In the genomic region with DNA sequence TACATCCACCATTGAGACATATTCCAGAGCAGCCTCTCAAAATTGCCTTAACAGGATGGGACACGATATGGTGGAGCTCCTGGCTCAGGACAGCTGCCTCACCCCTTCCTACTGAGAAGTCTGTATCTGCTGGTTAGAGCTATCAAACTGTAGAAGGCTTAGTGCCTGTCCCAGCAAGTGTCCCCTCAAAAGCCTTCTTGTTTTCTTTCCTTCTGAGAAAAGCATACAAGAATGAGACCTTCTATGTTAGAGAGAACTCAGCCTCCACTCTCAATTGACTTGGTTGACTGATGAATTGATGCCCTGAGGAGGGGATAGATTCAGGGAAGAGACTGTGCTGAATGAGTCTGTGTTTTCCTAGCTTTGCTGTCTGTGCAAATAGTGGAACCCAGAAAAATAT, we compare ENCODE assay signal across 29 cellular contexts.
"Had no signal": no experiment of that assay in that cellular context is flagged by ENCODE, and none has a peak within 500 bp of the region (broad histone marks: within the 10 kb centered on the region; RNA-seq: fewer than 3 reads in every experiment).

No MANE protein-coding gene starts in this region.

- ATAC-seq: activated naive CD4-positive, alpha-beta T cell treated with anti-CD3 and anti-CD28 coated beads, Interleukin-2, amount 50 U/mL, for 72 hours; activated naive CD8-positive, alpha-beta T cell treated with anti-CD3 and anti-CD28 coated beads, Interleukin-2, amount 50 U/mL, for 24 hours; activated T-cell treated with anti-CD3 and anti-CD28 coated beads, Interleukin-2, amount 50 U/mL, for 4 hours; activated T-cell treated with anti-CD3 and anti-CD28 coated beads, Interleukin-2, amount 50 U/mL, for 72 hours; activated T-helper 17 cell treated with anti-CD3 and anti-CD28 coated beads, Interleukin-2, amount 50 U/mL, for 72 hours; body of pancreas had no signal

- DNase-seq: activated effector memory CD4-positive, alpha-beta T cell treated with anti-CD3 and anti-CD28 coated beads, Interleukin-2, amount 50 U/mL, for 16 hours; activated effector memory CD4-positive, alpha-beta T cell treated with Interleukin-2 at 50 U/mL for 16 hours; activated gamma-delta T cell; activated gamma-delta T cell treated with Interleukin-2 at 50 U/mL for 16 hours; activated naive CD4-positive, alpha-beta T cell; activated naive CD4-positive, alpha-beta T cell treated with anti-CD3 and anti-CD28 coated beads for 36 hours; activated naive CD4-positive, alpha-beta T cell treated with anti-CD3 and anti-CD28 coated beads, Interleukin-2, amount 10 ng/mL, durations not matched to agents 7 days and 5 days; activated naive CD4-positive, alpha-beta T cell treated with anti-CD3 and anti-CD28 coated beads, Interleukin-2, amount 50 U/mL, for 16 hours; activated naive CD4-positive, alpha-beta T cell treated with Interleukin-2 at 50 U/mL for 16 hours; activated naive CD8-positive, alpha-beta T cell treated with anti-CD3 and anti-CD28 coated beads for 36 hours; activated naive CD8-positive, alpha-beta T cell treated with anti-CD3 and anti-CD28 coated beads, Interleukin-2, amount 10 ng/mL, durations not matched to agents 7 days and 5 days; activated naive CD8-positive, alpha-beta T cell treated with anti-CD3 and anti-CD28 coated beads, Interleukin-2, amount 50 U/mL, for 24 hours; activated T-cell treated with anti-CD3 and anti-CD28 coated beads, Interleukin-2, amount 50 U/mL, for 1 hour; activated T-cell treated with anti-CD3 and anti-CD28 coated beads, Interleukin-2, amount 50 U/mL, for 24 hours; activated T-cell treated with anti-CD3 and anti-CD28 coated beads, Interleukin-2, amount 50 U/mL, for 4 hours; activated T-cell treated with anti-CD3 and anti-CD28 coated beads, Interleukin-2, amount 50 U/mL, for 48 hours; activated T-cell treated with anti-CD3 and anti-CD28 coated beads, Interleukin-2, amount 50 U/mL, for 72 hours; adrenal gland; amniotic stem cell; amygdala; anterior cingulate cortex; aorta; body of pancreas; brain microvascular endothelial cell; caudate nucleus; central memory CD4-positive, alpha-beta T cell; cerebellar nuclear complex had no signal
